13 cellular contexts compared by ENCODE assay signal in genomic region chr6:111423055-111423633, GRCh38. TPM values are rescaled to one million over a fixed set of nuclear protein-coding genes. Genes with fewer than 3 reads are reported as not detected.
DNase-seq lines count a peak whose midpoint lies in the region; ATAC-seq, FAIRE-seq and TF ChIP-seq lines count a peak whose summit lies in the region.
"Had no signal": no experiment of that assay in that cellular context is flagged by ENCODE, and none has a peak within 500 bp of the region (broad histone marks: within the 10 kb centered on the region; RNA-seq: fewer than 3 reads in every experiment).

No MANE protein-coding gene starts in this region.

- intact Hi-C loops in GM12878 (cut with micrococcal nuclease; ENCODE audit: unreplicated experiment): no loop called here
- intact Hi-C loops in kidney (cut with DNase I): no loop called here
- intact Hi-C loops in esophagus squamous epithelium (cut with DNase I): no loop called here

- H4K20me1 ChIP-seq in GM12878 (ENCODE audit: control insufficient read depth, insufficient read depth) (no peaks in the 10 kb centered on the region), osteoblast (ENCODE audit: insufficient read depth, low read length) (peaks cover 10% of the 10 kb centered on the region)

- no peak for TF ChIP-seq EP300 in GM12878 (IDR thresholded peaks at IDR 0.05; ENCODE audit: borderline replicate concordance in 1 of 2, control insufficient read depth in 1 of 2, low read depth in 2 of 2, low read length in 2 of 2)

- ATAC-seq in GM12878: peak; percentile 38
- no peak for ATAC-seq in GM21619 (IDR thresholded peaks at IDR 0.05; ENCODE audit: unreplicated experiment)

- H3K4me3 ChIP-seq in GM12878 (0 out of 2 replicates have a peak overlapping the region, but pooled peaks have one; percentile 3), osteoblast (ENCODE audit: insufficient read depth, low read length) (no peak overlapping the region), kidney (ENCODE audit: low read length in 2 of 2) (no peak overlapping the region), esophagus squamous epithelium (no peak overlapping the region)
- H3K4me3 ChIP-seq: esophagus muscularis mucosa, SJCRH30 had no signal

- WGBS in GM12878 (ENCODE audit: insufficient coverage, insufficient replicate concordance, low lambda C conversion rate, missing lambda C conversion rate): 50% methylated on average over 2 of the region's 2 CpGs
- WGBS in esophagus squamous epithelium, 2 donors: 66 to 68% methylated on average over 2 of the region's 2 CpGs

- H3K27ac ChIP-seq in GM12878 (ENCODE audit: control insufficient read depth, insufficient read depth): peak overlapping the region; percentile 45
- H3K27ac ChIP-seq in osteoblast (ENCODE audit: low read depth, low read length): peak overlapping the region; percentile 31
- H3K27ac ChIP-seq in kidney (ENCODE audit: low read depth in 2 of 2, low read length in 2 of 2): no peak overlapping the region
- H3K27ac ChIP-seq in esophagus squamous epithelium: no peak overlapping the region
- H3K27ac ChIP-seq in RWPE1: no peak overlapping the region
- H3K27ac ChIP-seq: esophagus muscularis mucosa, SJCRH30 had no signal

- CTCF ChIA-PET in GM12878 (lab: Yijun Ruan, JAX): interaction anchor here (0.6 to 1.5 kb wide), 3 partner anchors 11 to 56 kb away, joined by 3 to 6 read pairs (median 3); no protein-coding TSS in a partner anchor
- CTCF ChIA-PET in RWPE1 (lab: Yijun Ruan, JAX): interaction anchor here (0.7 kb wide), 1 partner anchor 41 kb away, joined by 3 read pairs; no protein-coding TSS in a partner anchor

- BruUV-seq in GM12878 (replicated peaks; lab: Mats Ljungman, UMichigan): no TSS peak

- H2AFZ ChIP-seq in GM12878 (ENCODE audit: control insufficient read depth, low read depth, low read length) (no peak overlapping the region), osteoblast (ENCODE audit: low read length) (no peak overlapping the region)

- DNase-seq in EL (peak; percentile 32), Kasumi-1 (lab: John Stamatoyannopoulos, UW) (peak; percentile 30 to 46), GM12878 (ENCODE audit: low read depth, low spot score) (no peak), osteoblast (ENCODE audit: insufficient read length, low spot score, missing footprints) (no peak), kidney (no peak), esophagus squamous epithelium (lab: John Stamatoyannopoulos, UW) (no peak), RWPE1 (ENCODE audit: low spot score) (no peak)
- DNase-seq: CD4-positive, alpha-beta memory T cell; NCI-H1092 treated with DMSO at 0.1 percent for 48 hours; NCI-H510A; SJCRH30 had no signal

- H3K79me2 ChIP-seq in GM12878 (ENCODE audit: control insufficient read depth, insufficient read depth, low read length) (peaks cover 73% of the 10 kb centered on the region), osteoblast (ENCODE audit: insufficient read depth, low read length) (peaks cover 82% of the 10 kb centered on the region)

- peaks cover 6% of the 10 kb centered on the region; the same call in 2 of the 3 replicates for H3K9me3 ChIP-seq in GM12878 (replicated peaks; ENCODE audit: control insufficient read depth, insufficient read depth, low read length)
- H3K9me3 ChIP-seq in osteoblast (ENCODE audit: low read depth, low read length): no peaks in the 10 kb centered on the region
- H3K9me3 ChIP-seq in kidney (ENCODE audit: control insufficient read depth in 1 of 2, low read length in 2 of 2): no peaks in the 10 kb centered on the region
- no peaks in the 10 kb centered on the region for H3K9me3 ChIP-seq in esophagus squamous epithelium
- H3K9me3 ChIP-seq: esophagus muscularis mucosa, SJCRH30 had no signal

- FAIRE-seq in GM12878 (lab: Jason Lieb, UNC) (no peak), kidney (lab: Jason Lieb, UNC) (no peak)

- in situ Hi-C loops in GM12878 (cut with MboI): no loop called here

- POLR2A ChIA-PET in GM12878 (lab: Charles Lee) (no interaction called here), RWPE1 (lab: Yijun Ruan, JAX; ENCODE audit: low non-redundant PET) (no interaction called here)

- TF ChIP-seq CTCF in GM12878 (IDR thresholded peaks at IDR 0.05 in 2 of 3, conservative IDR thresholded peaks at IDR 0.05 in 1 of 3; ENCODE audit: control insufficient read depth in 2 of 3, extremely low read depth in 1 of 3, insufficient read depth in 1 of 3, low read depth in 3 of 3, low read length in 3 of 3): no peak
- TF ChIP-seq CTCF in osteoblast (IDR thresholded peaks at IDR 0.05; ENCODE audit: extremely low read depth, low read depth, low read length): no peak
- no peak for TF ChIP-seq CTCF in kidney (IDR thresholded peaks at IDR 0.05; ENCODE audit: borderline replicate concordance, extremely low read depth, insufficient read depth)
- no peak for TF ChIP-seq CTCF in esophagus squamous epithelium (IDR thresholded peaks at IDR 0.05)
- TF ChIP-seq CTCF in RWPE1 (conservative IDR thresholded peaks at IDR 0.05; ENCODE audit: low read depth): no peak

- H3K27me3 ChIP-seq in GM12878 (replicated peaks in 1 of 2; ENCODE audit: control insufficient read depth in 2 of 2, insufficient read depth in 2 of 2, low read length in 1 of 2) (no peaks in the 10 kb centered on the region), osteoblast (ENCODE audit: insufficient read depth, low read length) (no peaks in the 10 kb centered on the region), esophagus squamous epithelium (no peaks in the 10 kb centered on the region)
- H3K27me3 ChIP-seq: esophagus muscularis mucosa, SJCRH30 had no signal

- SMC1A ChIA-PET in GM12878 (lab: Charles Lee; ENCODE audit: uncharacterized antibody, unreplicated experiment): interaction anchor here (0.8 to 3.0 kb wide), 5 partner anchors 9 to 56 kb away, joined by 3 to 14 read pairs (median 6); no protein-coding TSS in a partner anchor

- RAD21 ChIA-PET in GM12878 (lab: Charles Lee; ENCODE audit: unreplicated experiment): interaction anchor here (0.7 kb wide), 1 partner anchor 56 kb away, joined by 3 read pairs; no protein-coding TSS in a partner anchor

- TF ChIP-seq POLR2A in GM12878 (IDR thresholded peaks at IDR 0.05; ENCODE audit: low read depth, low read length) (no peak), esophagus squamous epithelium (IDR thresholded peaks at IDR 0.05) (no peak)

- H3K36me3 ChIP-seq in GM12878 (ENCODE audit: control insufficient read depth in 2 of 2, insufficient read depth in 2 of 2, low read length in 1 of 2): no peaks in the 10 kb centered on the region
- H3K36me3 ChIP-seq in osteoblast (ENCODE audit: insufficient read depth, low read length): no peaks in the 10 kb centered on the region
- H3K36me3 ChIP-seq in kidney (ENCODE audit: control insufficient read depth in 1 of 2, insufficient read depth in 2 of 2, low read length in 2 of 2): no peaks in the 10 kb centered on the region
- H3K36me3 ChIP-seq in esophagus squamous epithelium: no peaks in the 10 kb centered on the region
- H3K36me3 ChIP-seq: esophagus muscularis mucosa had no signal

- H3K9ac ChIP-seq in GM12878 (ENCODE audit: control insufficient read depth, insufficient read depth, low read length): no peak overlapping the region
- no peak overlapping the region for H3K9ac ChIP-seq in kidney (ENCODE audit: low read length in 2 of 2)

- H3K4me2 ChIP-seq in GM12878 (ENCODE audit: control insufficient read depth, insufficient read depth) (peak overlapping the region; percentile 11; the same call in 1 of the 2 replicates), osteoblast (ENCODE audit: insufficient read depth, low read length) (peak overlapping the region; percentile 72)

- peaks cover 17% of the 10 kb centered on the region for H3K4me1 ChIP-seq in GM12878 (ENCODE audit: control insufficient read depth, insufficient read depth, low read length)
- H3K4me1 ChIP-seq in osteoblast (ENCODE audit: insufficient read depth, low read length): peaks cover 59% of the 10 kb centered on the region
- H3K4me1 ChIP-seq in kidney (ENCODE audit: control insufficient read depth in 1 of 2, insufficient read depth in 1 of 2, low read depth in 1 of 2, low read length in 2 of 2): peaks cover 2 to 7% of the 10 kb centered on the region in 2 donors
- peaks cover 6 to 53% (median 9%) of the 10 kb centered on the region in 3 donors for H3K4me1 ChIP-seq in esophagus squamous epithelium

- no peak for TF ChIP-seq RAD21 in GM12878 (IDR thresholded peaks at IDR 0.05; ENCODE audit: insufficient read depth, low read depth, low read length)

TF ChIP-seq in GM12878, 131 proteins besides CTCF, POLR2A, EP300 and RAD21 (continues in another document):
- TF ChIP-seq NFIC (IDR thresholded peaks at IDR 0.05; ENCODE audit: low read depth, low read length) (no peak), NR2C1 (IDR thresholded peaks at IDR 0.05) (no peak), STAT3 (IDR thresholded peaks at IDR 0.05; ENCODE audit: low read depth, low read length) (no peak)

RNA-seq across cellular contexts. Expression of gene REV3L, which starts 59.9 kb away (rescaled TPM):
- 133 and 149 TPM in 2 replicates for total RNA-seq in GM12878 (2013; cell fraction: nucleolus; rRNA removed)
- total RNA-seq in GM12878 (2014; rRNA removed): 24.9 and 32.5 TPM in 2 replicates
- 29.3 and 30.1 TPM in 2 replicates for total RNA-seq in GM12878 (2014; rRNA removed; fragmentation: Illumina TruSeq; extraction: Trizol)
- total RNA-seq in GM12878 (2021): 18.9 and 20.4 TPM in 2 replicates
- polyA plus RNA-seq in GM12878 (2011; ENCODE audit: low read depth): 6.9 TPM
- 33.6 and 46.9 TPM in 2 replicates for polyA plus RNA-seq in GM12878 (2011; rRNA removed)
- 12.9 and 13.8 TPM in 2 replicates for polyA plus RNA-seq in GM12878 (2011; cell fraction: cytosol; rRNA removed)
- 24.7 and 30.4 TPM in 2 replicates for polyA plus RNA-seq in GM12878 (2011; cell fraction: nucleus; rRNA removed)
- 8.3 and 11.5 TPM in 2 replicates for polyA plus RNA-seq in GM12878 (2012)
- 22.2 and 24.2 TPM in 2 replicates for polyA plus RNA-seq in GM12878 (2014; fragmentation: Illumina TruSeq; extraction: Trizol)
- 1 to 10 TPM; 7.6 to 8.6 TPM for polyA plus RNA-seq in GM12878 (2014; fragmentation: Nextera tagmentation; extraction: Ambion mirVana)
- polyA plus RNA-seq in GM12878 (2014; rRNA removed): 13.6 and 17.9 TPM in 2 replicates
- 10 to 100 TPM; 20.9 to 22.5 TPM for polyA plus RNA-seq in GM12878 (2016; fragmentation: Nextera tagmentation; extraction: Ambion mirVana)
- polyA minus RNA-seq in GM12878 (2011; rRNA and poly(A)+ RNA removed): 43.9 and 57.9 TPM in 2 replicates
- 21.4 and 26.6 TPM in 2 replicates for polyA minus RNA-seq in GM12878 (2011; cell fraction: cytosol; rRNA and poly(A)+ RNA removed)
- polyA minus RNA-seq in GM12878 (2011; cell fraction: nucleus; rRNA and poly(A)+ RNA removed): 42.3 and 68.2 TPM in 2 replicates
- total RNA-seq in osteoblast: 41.3 and 42.0 TPM in 2 replicates
- 30.0 TPM for total RNA-seq in kidney
- polyA plus RNA-seq in kidney (ENCODE audit: insufficient read depth, low read depth, low replicate concordance): 4.4 TPM
- 10 to 100 TPM in 3 of 4 donors, 1 to 10 TPM in 1; 7.0 to 47.1 (median 18.8) TPM for total RNA-seq in esophagus squamous epithelium

Comparison
In these comparisons a context has a peak if more than half of its experiments do, and no peak if none do; other contexts are left out.
1. DNase-seq: peak in EL (single experiment) and Kasumi-1 (2 of 2); none in GM12878 (single experiment), osteoblast (single experiment), kidney (single experiment), esophagus squamous epithelium (single experiment) and RWPE1 (single experiment).
2. H3K27ac ChIP-seq: peak in GM12878 (single experiment) and osteoblast (single experiment); none in kidney (0 of 2), esophagus squamous epithelium (0 of 4) and RWPE1 (single experiment).